8 cellular contexts compared by ENCODE assay signal in the genomic region with DNA sequence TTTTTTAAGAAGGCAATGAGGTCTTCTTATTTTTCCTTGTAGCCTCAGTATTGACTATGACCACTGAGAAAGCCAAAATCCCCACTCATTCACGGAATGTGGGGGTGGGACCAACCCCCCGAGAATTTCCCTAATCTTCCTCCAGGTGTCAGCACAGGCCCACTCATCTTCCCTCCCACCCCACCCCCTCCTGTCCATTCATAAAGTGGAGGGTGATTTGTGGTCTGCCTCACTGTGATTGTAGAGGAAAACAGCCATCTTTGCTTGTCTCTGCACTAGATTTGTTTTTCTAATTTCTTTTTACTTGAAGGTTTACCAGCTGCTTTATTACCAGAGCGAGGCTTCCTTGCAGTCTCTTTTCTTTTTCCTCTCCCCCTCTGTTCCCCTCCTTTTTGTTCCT.
DNase-seq lines count a peak whose midpoint lies in the region; ATAC-seq, FAIRE-seq and TF ChIP-seq lines count a peak whose summit lies in the region.

No MANE protein-coding gene starts in this region.

- peaks cover 2% of the 10 kb centered on the region for H3K27me3 Mint-ChIP-seq in astrocyte (ENCODE audit: low read depth, unreplicated experiment)
- H3K27me3 Mint-ChIP-seq in stimulated activated naive CD8-positive, alpha-beta T cell treated with anti-CD3 and anti-CD28 coated beads, Interleukin-15, Interleukin-2, amounts not matched to agents 100 ng/mL and 50 ng/mL, for 24 hours = peaks cover 12% of the 10 kb centered on the region

- no peaks in the 10 kb centered on the region for H3K4me1 ChIP-seq in PC-9 (replicated peaks; ENCODE audit: insufficient read depth)
- no peaks in the 10 kb centered on the region for H3K4me1 ChIP-seq in astrocyte (ENCODE audit: insufficient read depth, low read length)
- H3K4me1 ChIP-seq in aorta (ENCODE audit: control insufficient read depth in 1 of 2, insufficient read depth in 2 of 2, low read length in 2 of 2) = peaks cover 0 to 3% of the 10 kb centered on the region in 2 donors

- H3K4me1 Mint-ChIP-seq in astrocyte (ENCODE audit: low read depth, unreplicated experiment) = peaks cover 27% of the 10 kb centered on the region
- H3K4me1 Mint-ChIP-seq in stimulated activated naive CD8-positive, alpha-beta T cell treated with anti-CD3 and anti-CD28 coated beads, Interleukin-15, Interleukin-2, amounts not matched to agents 100 ng/mL and 50 ng/mL, for 24 hours (ENCODE audit: low read depth) = peaks cover 91% of the 10 kb centered on the region

- FAIRE-seq in astrocyte (lab: Jason Lieb, UNC) = no peak

- BruUV-seq in PC-9 (replicated peaks; lab: Mats Ljungman, UMichigan) = no TSS peak

- DNase-seq in GM06990 (ENCODE audit: extremely low read depth, insufficient read length) (peak; percentile 10), PC-9 (no peak), astrocyte (ENCODE audit: low read depth) (peak; percentile 6), left colon (no peak), aorta (no peak)

- H3K4me3 ChIP-seq in GM06990 (replicated peaks; ENCODE audit: low read depth, low read length) (no peak overlapping the region), PC-9 (no peak overlapping the region), astrocyte (ENCODE audit: insufficient read depth, low read depth, low read length) (no peak overlapping the region), aorta (ENCODE audit: low read length in 2 of 2) (no peak overlapping the region)

- no peak overlapping the region for H3K4me3 Mint-ChIP-seq in astrocyte (ENCODE audit: unreplicated experiment)
- H3K4me3 Mint-ChIP-seq in stimulated activated naive CD8-positive, alpha-beta T cell treated with anti-CD3 and anti-CD28 coated beads, Interleukin-15, Interleukin-2, amounts not matched to agents 100 ng/mL and 50 ng/mL, for 24 hours = peak overlapping the region; percentile 81

- no peak overlapping the region for H3K9ac ChIP-seq in astrocyte (ENCODE audit: low read length)

- no peaks in the 10 kb centered on the region for H3K9me2 ChIP-seq in PC-9 (ENCODE audit: insufficient read depth)

- no peak overlapping the region for H3K4me2 ChIP-seq in PC-9
- H3K4me2 ChIP-seq in astrocyte (ENCODE audit: low read length) = no peak overlapping the region

- TF ChIP-seq CTCF in GM06990 (IDR thresholded peaks at IDR 0.05; ENCODE audit: insufficient read depth, low read length, poor library complexity, severe bottlenecking) (peak; percentile 69), PC-9 (conservative IDR thresholded peaks at IDR 0.05) (peak; percentile 45), astrocyte (IDR thresholded peaks at IDR 0.05; ENCODE audit: insufficient read depth, low read depth, low read length) (no peak)

- no peaks in the 10 kb centered on the region for H3K27me3 ChIP-seq in GM06990 (replicated peaks; ENCODE audit: control insufficient read depth, insufficient read depth, low read length)
- H3K27me3 ChIP-seq in PC-9 (ENCODE audit: insufficient read depth, low read depth) = no peaks in the 10 kb centered on the region
- peaks cover 20% of the 10 kb centered on the region for H3K27me3 ChIP-seq in astrocyte (ENCODE audit: insufficient read depth, low read length)
- H3K27me3 ChIP-seq in aorta (ENCODE audit: control insufficient read depth in 1 of 2, insufficient read depth in 2 of 2, low read length in 1 of 2) = no peaks in the 10 kb centered on the region

- H3K36me3 ChIP-seq in GM06990 (ENCODE audit: control insufficient read depth, insufficient read depth, low read length) (no peaks in the 10 kb centered on the region), PC-9 (ENCODE audit: low read depth) (no peaks in the 10 kb centered on the region), astrocyte (ENCODE audit: insufficient read depth, low read length) (no peaks in the 10 kb centered on the region), aorta (ENCODE audit: control insufficient read depth in 1 of 2, insufficient read depth in 2 of 2, low read length in 1 of 2) (no peaks in the 10 kb centered on the region)

- peak overlapping the region; percentile 84 for H3K27ac Mint-ChIP-seq in astrocyte (ENCODE audit: unreplicated experiment)
- peak overlapping the region; percentile 99 for H3K27ac Mint-ChIP-seq in stimulated activated naive CD8-positive, alpha-beta T cell treated with anti-CD3 and anti-CD28 coated beads, Interleukin-15, Interleukin-2, amounts not matched to agents 100 ng/mL and 50 ng/mL, for 24 hours

- peak; percentile 45 for ATAC-seq in HG03103 (IDR thresholded peaks at IDR 0.05; ENCODE audit: low read depth, unreplicated experiment)
- ATAC-seq in left colon = peak; percentile 47
- ATAC-seq in aorta (ENCODE audit: low FRiP score) = no peak
- ATAC-seq in GM18907 (IDR thresholded peaks at IDR 0.05; ENCODE audit: unreplicated experiment) = no peak

- intact Hi-C loops in PC-9 (cut with micrococcal nuclease; ENCODE audit: unreplicated experiment) (no loop called here), left colon (cut with DNase I, micrococcal nuclease) (no loop called here), aorta (cut with DNase I) (no loop called here)

- H3K9me3 ChIP-seq in PC-9 (ENCODE audit: insufficient read depth, low read depth) (no peaks in the 10 kb centered on the region), astrocyte (ENCODE audit: insufficient read depth, low read depth, low read length) (no peaks in the 10 kb centered on the region), aorta (ENCODE audit: control insufficient read depth, low read length) (no peaks in the 10 kb centered on the region)

- H3K9me3 Mint-ChIP-seq in astrocyte (ENCODE audit: unreplicated experiment) = no peaks in the 10 kb centered on the region
- no peaks in the 10 kb centered on the region for H3K9me3 Mint-ChIP-seq in stimulated activated naive CD8-positive, alpha-beta T cell treated with anti-CD3 and anti-CD28 coated beads, Interleukin-15, Interleukin-2, amounts not matched to agents 100 ng/mL and 50 ng/mL, for 24 hours

- H2AFZ ChIP-seq in PC-9 = no peak overlapping the region
- no peak overlapping the region for H2AFZ ChIP-seq in astrocyte (ENCODE audit: low read depth, low read length)

- H3K79me2 ChIP-seq in PC-9 (ENCODE audit: low read depth) (no peaks in the 10 kb centered on the region), astrocyte (ENCODE audit: insufficient read depth, low read length) (no peaks in the 10 kb centered on the region)

- H3K27ac ChIP-seq in PC-9 (no peak overlapping the region), astrocyte (ENCODE audit: low read depth, low read length) (no peak overlapping the region), aorta (ENCODE audit: low read depth in 1 of 2, low read length in 2 of 2) (no peak overlapping the region)

- 40 to 49% methylated on average over 3 of the region's 3 CpGs for WGBS in aorta, 2 donors

- H3F3A ChIP-seq in PC-9 (ENCODE audit: insufficient read depth, low read depth) = no peaks in the 10 kb centered on the region

- no peaks in the 10 kb centered on the region for H3K36me3 Mint-ChIP-seq in astrocyte (ENCODE audit: low read depth, unreplicated experiment)
- no peaks in the 10 kb centered on the region for H3K36me3 Mint-ChIP-seq in stimulated activated naive CD8-positive, alpha-beta T cell treated with anti-CD3 and anti-CD28 coated beads, Interleukin-15, Interleukin-2, amounts not matched to agents 100 ng/mL and 50 ng/mL, for 24 hours (ENCODE audit: low read depth)

- H4K20me1 ChIP-seq in PC-9 (ENCODE audit: insufficient read depth) (no peaks in the 10 kb centered on the region), astrocyte (ENCODE audit: insufficient read depth, low read length) (no peaks in the 10 kb centered on the region)

- POLR2A ChIA-PET in PC-9 (lab: Charles Lee; ENCODE audit: unreplicated experiment) = no interaction called here

- CTCF ChIA-PET in PC-9 (lab: Charles Lee) = no interaction called here

Comparison
In these comparisons a context has a peak if more than half of its experiments do, and no peak if none do; other contexts are left out.
1. DNase-seq: peak in GM06990 (single experiment) and astrocyte (single experiment); none in PC-9 (0 of 2), left colon (0 of 2) and aorta (0 of 2).
2. ATAC-seq: peak in HG03103 (single experiment) and left colon (single experiment); none in aorta (single experiment) and GM18907 (single experiment).